Comparison of ENCODE assay signal across 19 cellular contexts in genomic region chr11:74249496-74249895, GRCh38.
A peak's percentile ranks its signal among the peaks of the same experiment; 100 is the strongest.
DNase-seq lines count a peak whose midpoint lies in the region; ATAC-seq and TF ChIP-seq lines count a peak whose summit lies in the region.
"Had no signal": no experiment of that assay in that cellular context is flagged by ENCODE, and none has a peak within 500 bp of the region (broad histone marks: within the 10 kb centered on the region; RNA-seq: fewer than 3 reads in every experiment).

No MANE protein-coding gene starts in this region.

- H3K36me3 ChIP-seq in GM23338 (ENCODE audit: insufficient read depth) = peaks cover 27% of the 10 kb centered on the region
- peaks cover 0 to 83% of the 10 kb centered on the region in 2 donors for H3K36me3 ChIP-seq in left lung

- H3K27me3 Mint-ChIP-seq in GM23338 (ENCODE audit: insufficient read depth, low read depth, poor library complexity) = no peaks in the 10 kb centered on the region
- H3K27me3 Mint-ChIP-seq in WTC11 (ENCODE audit: low read depth) = peaks cover 48% of the 10 kb centered on the region
- H3K27me3 Mint-ChIP-seq: B cell; CD4-positive, alpha-beta T cell had no signal

- H3K9me2 ChIP-seq in GM23338 (ENCODE audit: insufficient read depth) = no peaks in the 10 kb centered on the region

- H3K4me3 Mint-ChIP-seq in GM23338 (no peak overlapping the region), WTC11 (no peak overlapping the region)
- H3K4me3 Mint-ChIP-seq: B cell; CD4-positive, alpha-beta T cell; CD8-positive, alpha-beta T cell had no signal

- CTCF ChIA-PET in WTC11 (lab: Charles Lee) = no interaction called here

- no peaks in the 10 kb centered on the region for H3K9me3 Mint-ChIP-seq in GM23338
- no peaks in the 10 kb centered on the region for H3K9me3 Mint-ChIP-seq in WTC11
- H3K9me3 Mint-ChIP-seq: CD4-positive, alpha-beta T cell; CD8-positive, alpha-beta T cell had no signal

- POLR2A ChIA-PET in WTC11 (lab: Charles Lee) = no interaction called here

- H3K27ac ChIP-seq in GM23338 (ENCODE audit: low read depth) (no peak overlapping the region), left lung (no peak overlapping the region)
- H3K27ac ChIP-seq: 22Rv1; A549; BLaER1 treated with 17β-estradiol and CSF1 and Interleukin-3, amounts not matched to agents 10 nM and 100 nM; C4-2B had no signal

- no peaks in the 10 kb centered on the region for H3K9me3 ChIP-seq in left lung
- H3K9me3 ChIP-seq: A549; BLaER1 treated with 17β-estradiol and CSF1 and Interleukin-3, amounts not matched to agents 10 nM and 100 nM; Caco-2 had no signal

- H2AFZ ChIP-seq in GM23338 = no peak overlapping the region

- no peaks in the 10 kb centered on the region for H3K4me1 ChIP-seq in GM23338 (ENCODE audit: insufficient read depth)
- H3K4me1 ChIP-seq in left lung = no peaks in the 10 kb centered on the region
- H3K4me1 ChIP-seq: A549; BLaER1 treated with 17β-estradiol and CSF1 and Interleukin-3, amounts not matched to agents 10 nM and 100 nM; Caco-2 had no signal

- no peak for TF ChIP-seq CTCF in GM23338 (conservative IDR thresholded peaks at IDR 0.05; ENCODE audit: low read depth in 2 of 2)
- TF ChIP-seq CTCF in WTC11 (IDR thresholded peaks at IDR 0.05) = no peak
- no peak for TF ChIP-seq CTCF in left lung (IDR thresholded peaks at IDR 0.05)

- H3K4me3 ChIP-seq in GM23338 (no peak overlapping the region), left lung (no peak overlapping the region)
- H3K4me3 ChIP-seq: A549; BLaER1 treated with 17β-estradiol and CSF1 and Interleukin-3, amounts not matched to agents 10 nM and 100 nM had no signal

- intact Hi-C loops in left lung (cut with DNase I) = no loop called here

- H3K36me3 Mint-ChIP-seq in GM23338 (ENCODE audit: low read depth) = peaks cover 16% of the 10 kb centered on the region
- peaks cover 39% of the 10 kb centered on the region for H3K36me3 Mint-ChIP-seq in WTC11

- DNase-seq in NCI-H82 (lab: John Stamatoyannopoulos, UW) (peak; percentile 57), NCI-H82 treated with DMSO at 0.1 percent for 48 hours (lab: John Stamatoyannopoulos, UW; ENCODE audit: unreplicated experiment) (no peak), GM23338 (ENCODE audit: low spot score) (no peak), WTC11 (ENCODE audit: low spot score) (no peak), left lung (no peak), activated gamma-delta T cell treated with Interleukin-2 at 50 U/mL for 16 hours (no peak)
- DNase-seq: AML-193; Caco-2; Calu3; CD4-positive, alpha-beta T cell; CD8-positive, alpha-beta T cell; DMS79 treated with DMSO at 0.1 percent for 48 hours; GF-D8 had no signal

- ATAC-seq in GM23338 = peak; percentile 51
- ATAC-seq in WTC11 = peak; percentile 57
- ATAC-seq in left lung = peak; percentile 64
- no peak for ATAC-seq in HG03520 (IDR thresholded peaks at IDR 0.05; ENCODE audit: unreplicated experiment)
- ATAC-seq: A549; CD8-positive, alpha-beta T cell had no signal

- H3K27ac Mint-ChIP-seq in GM23338 (no peak overlapping the region), WTC11 (no peak overlapping the region)
- H3K27ac Mint-ChIP-seq: B cell; CD4-positive, alpha-beta T cell; CD8-positive, alpha-beta T cell had no signal

- H3F3A ChIP-seq in GM23338 (replicated peaks; ENCODE audit: low read depth) = no peaks in the 10 kb centered on the region

- H3K4me1 Mint-ChIP-seq in GM23338 (peaks cover 9% of the 10 kb centered on the region), WTC11 (peaks cover 12% of the 10 kb centered on the region)
- H3K4me1 Mint-ChIP-seq: B cell had no signal

- H3K4me2 ChIP-seq in GM23338 = no peak overlapping the region
- H3K4me2 ChIP-seq: A549; BLaER1 treated with 17β-estradiol and CSF1 and Interleukin-3, amounts not matched to agents 10 nM and 100 nM had no signal

- H3K27me3 ChIP-seq in GM23338 (ENCODE audit: insufficient read depth) (no peaks in the 10 kb centered on the region), left lung (no peaks in the 10 kb centered on the region)
- H3K27me3 ChIP-seq: BLaER1 treated with 17β-estradiol and CSF1 and Interleukin-3, amounts not matched to agents 10 nM and 100 nM had no signal

- no peaks in the 10 kb centered on the region for H3K79me2 ChIP-seq in GM23338 (replicated peaks; ENCODE audit: insufficient read depth)

- no peaks in the 10 kb centered on the region; the same call in 1 of the 2 replicates for H4K20me1 ChIP-seq in GM23338 (replicated peaks; ENCODE audit: insufficient read depth)
- H4K20me1 ChIP-seq: BLaER1 treated with 17β-estradiol and CSF1 and Interleukin-3, amounts not matched to agents 10 nM and 100 nM had no signal

TF ChIP-seq in GM23338, 12 proteins besides CTCF, POLR2A, EP300 and RAD21 (continues in another document):
- no peak for TF ChIP-seq ZNF114 (CRISPR knock-in tag; IDR thresholded peaks at IDR 0.05)
- TF ChIP-seq EZH2 (IDR thresholded peaks at IDR 0.05; ENCODE audit: low read depth, unreplicated experiment) = no peak
- no peak for TF ChIP-seq NANOG (IDR thresholded peaks at IDR 0.05; ENCODE audit: borderline replicate concordance)
- TF ChIP-seq POLR2AphosphoS5 (IDR thresholded peaks at IDR 0.05; ENCODE audit: low read depth) = no peak

TF ChIP-seq in WTC11, 78 proteins besides CTCF, POLR2A, EP300 and RAD21 (continues in another document):
- TF ChIP-seq MXD4 (CRISPR knock-in tag; IDR thresholded peaks at IDR 0.05; ENCODE audit: borderline replicate concordance) = no peak
- no peak for TF ChIP-seq ZBTB21 (CRISPR knock-in tag; IDR thresholded peaks at IDR 0.05; ENCODE audit: borderline replicate concordance)
- no peak for TF ChIP-seq ERG (CRISPR knock-in tag; IDR thresholded peaks at IDR 0.05)
- no peak for TF ChIP-seq SMAD4 (CRISPR knock-in tag; IDR thresholded peaks at IDR 0.05)
- no peak for TF ChIP-seq ZNF281 (CRISPR knock-in tag; IDR thresholded peaks at IDR 0.05)
- TF ChIP-seq ELF4 (CRISPR knock-in tag; IDR thresholded peaks at IDR 0.05; ENCODE audit: low read depth) = no peak
- no peak for TF ChIP-seq E2F4 (CRISPR knock-in tag; IDR thresholded peaks at IDR 0.05; ENCODE audit: borderline replicate concordance, low read depth)
- TF ChIP-seq STAT6 (CRISPR knock-in tag; conservative IDR thresholded peaks at IDR 0.05; ENCODE audit: low read depth) = no peak
